In genomic region chr5:142826093-142826492, GRCh38 we compare ENCODE assay signal across 14 cellular contexts. TPM values are rescaled to one million over a fixed set of nuclear protein-coding genes. Genes with fewer than 3 reads are reported as not detected.
A peak's percentile ranks its signal among the peaks of the same experiment; 100 is the strongest.
DNase-seq lines count a peak whose midpoint lies in the region; ATAC-seq and TF ChIP-seq lines count a peak whose summit lies in the region.
"Had no signal": no experiment of that assay in that cellular context is flagged by ENCODE, and none has a peak within 500 bp of the region (broad histone marks: within the 10 kb centered on the region; RNA-seq: fewer than 3 reads in every experiment).

No MANE protein-coding gene starts in this region.

- peaks cover 99% of the 10 kb centered on the region for H3K4me1 ChIP-seq in left ventricle myocardium inferior
- H3K4me1 ChIP-seq in adipocyte (ENCODE audit: control insufficient read depth, insufficient read depth, low read length) = peaks cover 72% of the 10 kb centered on the region
- H3K4me1 ChIP-seq in muscle layer of colon (ENCODE audit: insufficient read depth, low read length) = peaks cover 34% of the 10 kb centered on the region
- peaks cover 64% of the 10 kb centered on the region for H3K4me1 ChIP-seq in vagina

- intact Hi-C loops in left ventricle myocardium inferior (cut with micrococcal nuclease) (no loop called here), Right ventricle myocardium superior (cut with DNase I) (no loop called here), vagina (cut with DNase I) (no loop called here)

- TF ChIP-seq CTCF in left ventricle myocardium inferior (IDR thresholded peaks at IDR 0.05; ENCODE audit: borderline replicate concordance) (no peak), vagina (IDR thresholded peaks at IDR 0.05) (no peak)

- DNase-seq in left ventricle myocardium inferior (no peak), Right ventricle myocardium superior (no peak), adipocyte (ENCODE audit: low read depth) (no peak), vagina (ENCODE audit: extremely low spot score in 2 of 2) (no peak), DMS 273 treated with DMSO at 0.1 percent for 48 hours (lab: John Stamatoyannopoulos, UW) (no peak), DMS153 (lab: John Stamatoyannopoulos, UW) (no peak), GF-D8 (lab: John Stamatoyannopoulos, UW) (no peak)
- DNase-seq: hypothalamus, left colon, NCI-H2029 treated with DMSO at 0.1 percent for 48 hours, NCI-H510A treated with DMSO at 0.1 percent for 48 hours had no signal

- H3K9me3 ChIP-seq in left ventricle myocardium inferior (replicated peaks) (no peaks in the 10 kb centered on the region), adipocyte (ENCODE audit: control insufficient read depth, low read length) (no peaks in the 10 kb centered on the region), muscle layer of colon (ENCODE audit: low read length) (no peaks in the 10 kb centered on the region), vagina (no peaks in the 10 kb centered on the region)
- H3K9me3 ChIP-seq: MG63 had no signal

- H3K36me3 ChIP-seq in left ventricle myocardium inferior = no peaks in the 10 kb centered on the region
- no peaks in the 10 kb centered on the region for H3K36me3 ChIP-seq in adipocyte (ENCODE audit: control insufficient read depth, insufficient read depth, low read length, severe bottlenecking)
- H3K36me3 ChIP-seq in muscle layer of colon (ENCODE audit: insufficient read depth, low read length) = no peaks in the 10 kb centered on the region
- no peaks in the 10 kb centered on the region for H3K36me3 ChIP-seq in vagina
- H3K36me3 ChIP-seq: MG63 had no signal

- no peaks in the 10 kb centered on the region for H3K27me3 ChIP-seq in left ventricle myocardium inferior (ENCODE audit: low read depth)
- no peaks in the 10 kb centered on the region for H3K27me3 ChIP-seq in adipocyte (replicated peaks; ENCODE audit: control insufficient read depth, insufficient read depth, low read length)
- no peaks in the 10 kb centered on the region for H3K27me3 ChIP-seq in muscle layer of colon (ENCODE audit: control insufficient read depth in 1 of 2, insufficient read depth in 2 of 2, low read length in 2 of 2)
- H3K27me3 ChIP-seq in vagina = no peaks in the 10 kb centered on the region
- H3K27me3 ChIP-seq: MG63 had no signal

- peak overlapping the region; percentile 46 for H3K4me3 ChIP-seq in left ventricle myocardium inferior
- H3K4me3 ChIP-seq in adipocyte (ENCODE audit: low read length) = peak overlapping the region; percentile 15
- peak overlapping the region in 1 of 2 donors; percentile 5 for H3K4me3 ChIP-seq in muscle layer of colon (ENCODE audit: low read depth in 1 of 2, low read length in 2 of 2)
- H3K4me3 ChIP-seq in vagina = no peak overlapping the region
- H3K4me3 ChIP-seq: GM23338, MG63 had no signal

- H3K9ac ChIP-seq in adipocyte (ENCODE audit: low read length) = no peak overlapping the region
- H3K9ac ChIP-seq in muscle layer of colon (ENCODE audit: low read length) = no peak overlapping the region

- no peak for ATAC-seq in Right ventricle myocardium superior (ENCODE audit: poor library complexity)

- H3K27ac ChIP-seq in left ventricle myocardium inferior (replicated peaks) (peak overlapping the region; percentile 73), muscle layer of colon (ENCODE audit: low read depth, low read length) (peak overlapping the region; percentile 67), vagina (peak overlapping the region; percentile 37)

- TF ChIP-seq POLR2A in vagina (IDR thresholded peaks at IDR 0.05) = no peak

RNA-seq across cellular contexts. Expression of gene ARHGAP26, which starts 55.9 kb away (rescaled TPM):
- total RNA-seq in left ventricle myocardium inferior (35.7 TPM), Right ventricle myocardium superior (32.5 TPM), vagina (42.5 TPM)

Comparison
In these comparisons a context has a peak if more than half of its experiments do, and no peak if none do; other contexts are left out.
1. H3K4me3 ChIP-seq: peak in left ventricle myocardium inferior (single experiment) and adipocyte (single experiment); none in vagina (0 of 2).
2. Peak in every context shown above with its lines, with median percentiles within 50 percentile points of each other: H3K27ac ChIP-seq.